9 cellular contexts compared by ENCODE assay signal in the genomic region with DNA sequence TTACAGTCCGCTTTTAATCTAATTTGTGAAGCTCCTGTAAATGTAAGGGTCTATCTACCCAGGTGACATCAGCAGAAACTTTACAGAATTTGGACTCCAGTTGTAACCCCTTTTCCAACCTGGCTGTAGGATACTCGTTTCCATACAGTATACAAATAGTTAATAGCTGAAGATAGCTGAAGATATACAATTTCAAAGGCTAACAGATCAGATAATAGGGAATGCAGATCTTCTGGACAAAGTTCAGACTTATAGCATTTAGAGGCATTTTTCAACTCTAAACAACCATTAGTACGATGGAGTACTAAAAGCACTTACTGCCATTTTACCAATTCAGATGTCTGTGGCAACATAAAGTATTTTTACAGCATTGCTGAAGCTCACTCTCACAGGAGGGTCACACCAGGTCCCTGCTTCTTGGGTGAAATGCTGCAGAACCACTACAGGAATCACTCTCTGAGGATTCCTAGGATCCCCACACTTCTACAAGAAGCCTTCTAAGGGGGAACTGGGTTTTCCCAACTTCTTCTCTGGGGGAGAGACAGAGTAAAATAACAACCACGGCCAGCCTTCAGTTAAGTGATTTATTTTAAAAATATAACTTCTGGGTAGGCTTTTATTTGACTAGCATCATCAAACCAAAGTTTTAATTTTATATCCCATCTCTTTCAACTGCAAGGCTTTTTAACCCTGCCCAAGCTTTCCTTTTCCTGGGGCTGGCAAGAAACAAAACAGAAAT. TPM values are rescaled to one million over a fixed set of nuclear protein-coding genes. Genes with fewer than 3 reads are reported as not detected.
A peak's percentile ranks its signal among the peaks of the same experiment; 100 is the strongest.
DNase-seq lines count a peak whose midpoint lies in the region; ATAC-seq and TF ChIP-seq lines count a peak whose summit lies in the region.
"Had no signal": no experiment of that assay in that cellular context is flagged by ENCODE, and none has a peak within 500 bp of the region (broad histone marks: within the 10 kb centered on the region; RNA-seq: fewer than 3 reads in every experiment).

No MANE protein-coding gene starts in this region.

- H3K9me3 Mint-ChIP-seq in activated CD4-positive, alpha-beta T cell treated with anti-CD3 and anti-CD28 coated beads, Interleukin-2, amount 10 ng/mL, durations not matched to agents 24 days and 14 days = no peaks in the 10 kb centered on the region
- H3K9me3 Mint-ChIP-seq in stimulated activated effector memory CD8-positive, alpha-beta T cell treated with anti-CD3 and anti-CD28 coated beads, Interleukin-12 subunit alpha, Interleukin-12 subunit beta, amount 100 ng/mL, for 72 hours = no peaks in the 10 kb centered on the region

- H3K4me1 ChIP-seq in hepatocyte (ENCODE audit: insufficient read depth) = peaks cover 55% of the 10 kb centered on the region

- ATAC-seq in T-helper 17 cell (no peak), GM19452 (IDR thresholded peaks at IDR 0.05; ENCODE audit: unreplicated experiment) (no peak), HG03135 (IDR thresholded peaks at IDR 0.05; ENCODE audit: unreplicated experiment) (no peak)
- ATAC-seq in stimulated activated effector memory CD8-positive, alpha-beta T cell treated with anti-CD3 and anti-CD28 coated beads, Interleukin-12 subunit alpha, Interleukin-12 subunit beta, amount 100 ng/mL, for 72 hours = no peak

- no peak for TF ChIP-seq CTCF in hepatocyte (IDR thresholded peaks at IDR 0.05; ENCODE audit: poor library complexity)

- peaks cover 75% of the 10 kb centered on the region for H3K79me2 ChIP-seq in hepatocyte

- H3K27me3 ChIP-seq in hepatocyte = no peaks in the 10 kb centered on the region

- H3K36me3 Mint-ChIP-seq in activated CD4-positive, alpha-beta T cell treated with anti-CD3 and anti-CD28 coated beads, Interleukin-2, amount 10 ng/mL, durations not matched to agents 24 days and 14 days (ENCODE audit: low read depth) = peaks cover 36% of the 10 kb centered on the region
- H3K36me3 Mint-ChIP-seq in T-helper 17 cell (ENCODE audit: low read depth) = peaks cover 5% of the 10 kb centered on the region
- H3K36me3 Mint-ChIP-seq in stimulated activated effector memory CD8-positive, alpha-beta T cell treated with anti-CD3 and anti-CD28 coated beads, Interleukin-12 subunit alpha, Interleukin-12 subunit beta, amount 100 ng/mL, for 72 hours = peaks cover 58% of the 10 kb centered on the region

- peak overlapping the region; percentile 46 for H3K27ac ChIP-seq in hepatocyte

- DNase-seq in activated CD4-positive, alpha-beta T cell treated with anti-CD3 and anti-CD28 coated beads, Interleukin-2, amount 10 ng/mL, durations not matched to agents 24 days and 14 days = no peak
- DNase-seq in activated CD4-positive, alpha-beta T cell treated with anti-CD3 and anti-CD28 coated beads, Interleukin-2, amount 50 U/mL, for 4 hours = no peak
- DNase-seq in T-helper 17 cell (no peak), hepatocyte (ENCODE audit: low spot score) (no peak), midbrain (lab: John Stamatoyannopoulos, UW) (no peak)
- DNase-seq in stimulated activated effector memory CD8-positive, alpha-beta T cell treated with anti-CD3 and anti-CD28 coated beads, Interleukin-12 subunit alpha, Interleukin-12 subunit beta, amount 100 ng/mL, for 72 hours (ENCODE audit: low spot score in 2 of 2) = no peak
- DNase-seq: NCI-H774 had no signal

- H3K9me3 ChIP-seq in T-helper 17 cell (ENCODE audit: control insufficient read depth, low read length, poor library complexity, severe bottlenecking) = no peaks in the 10 kb centered on the region
- H3K9me3 ChIP-seq in hepatocyte (ENCODE audit: low read depth) = no peaks in the 10 kb centered on the region

- 29% methylated on average over 4 of the region's 4 CpGs for WGBS in hepatocyte (ENCODE audit: low lambda C conversion rate, missing lambda C conversion rate)

- H3K27me3 Mint-ChIP-seq in activated CD4-positive, alpha-beta T cell treated with anti-CD3 and anti-CD28 coated beads, Interleukin-2, amount 10 ng/mL, durations not matched to agents 24 days and 14 days = no peaks in the 10 kb centered on the region
- H3K27me3 Mint-ChIP-seq in T-helper 17 cell = no peaks in the 10 kb centered on the region

- H3K9me2 ChIP-seq in hepatocyte (replicated peaks; ENCODE audit: insufficient read depth) = no peaks in the 10 kb centered on the region

- peaks cover 64% of the 10 kb centered on the region for H3K4me1 Mint-ChIP-seq in activated CD4-positive, alpha-beta T cell treated with anti-CD3 and anti-CD28 coated beads, Interleukin-2, amount 10 ng/mL, durations not matched to agents 24 days and 14 days
- H3K4me1 Mint-ChIP-seq in T-helper 17 cell = peaks cover 53% of the 10 kb centered on the region
- peaks cover 62% of the 10 kb centered on the region for H3K4me1 Mint-ChIP-seq in stimulated activated effector memory CD8-positive, alpha-beta T cell treated with anti-CD3 and anti-CD28 coated beads, Interleukin-12 subunit alpha, Interleukin-12 subunit beta, amount 100 ng/mL, for 72 hours

- H4K20me1 ChIP-seq in hepatocyte (ENCODE audit: insufficient read depth, poor library complexity, severe bottlenecking) = peaks cover 64% of the 10 kb centered on the region

- H3K4me3 Mint-ChIP-seq in activated CD4-positive, alpha-beta T cell treated with anti-CD3 and anti-CD28 coated beads, Interleukin-2, amount 10 ng/mL, durations not matched to agents 24 days and 14 days = peak overlapping the region; percentile 9
- peak overlapping the region; percentile 19 for H3K4me3 Mint-ChIP-seq in T-helper 17 cell
- H3K4me3 Mint-ChIP-seq in stimulated activated effector memory CD8-positive, alpha-beta T cell treated with anti-CD3 and anti-CD28 coated beads, Interleukin-12 subunit alpha, Interleukin-12 subunit beta, amount 100 ng/mL, for 72 hours = peak overlapping the region; percentile 91

- H3K4me3 ChIP-seq in hepatocyte = peak overlapping the region; percentile 0

- H3K27ac Mint-ChIP-seq in activated CD4-positive, alpha-beta T cell treated with anti-CD3 and anti-CD28 coated beads, Interleukin-2, amount 10 ng/mL, durations not matched to agents 24 days and 14 days = no peak overlapping the region
- peak overlapping the region; percentile 43 for H3K27ac Mint-ChIP-seq in T-helper 17 cell
- no peak overlapping the region for H3K27ac Mint-ChIP-seq in stimulated activated effector memory CD8-positive, alpha-beta T cell treated with anti-CD3 and anti-CD28 coated beads, Interleukin-12 subunit alpha, Interleukin-12 subunit beta, amount 100 ng/mL, for 72 hours

- H3K4me2 ChIP-seq in hepatocyte = peak overlapping the region; percentile 81

- intact Hi-C loops in activated CD4-positive, alpha-beta T cell treated with anti-CD3 and anti-CD28 coated beads, Interleukin-2, amount 10 ng/mL, durations not matched to agents 24 days and 14 days (cut with micrococcal nuclease) = loop anchor here (5.0 kb wide), 1 partner anchor 352 kb away; no protein-coding TSS in a partner anchor

- H2AFZ ChIP-seq in hepatocyte = no peak overlapping the region

- H3K36me3 ChIP-seq in hepatocyte (replicated peaks; ENCODE audit: insufficient read depth, low read depth) = peaks cover 4% of the 10 kb centered on the region

RNA-seq across cellular contexts. Expression of a gene that starts 2.9 kb away (rescaled TPM):
- 35.4 and 37.3 TPM in 2 replicates for total RNA-seq in activated CD4-positive, alpha-beta T cell treated with anti-CD3 and anti-CD28 coated beads, Interleukin-2, amount 10 ng/mL, durations not matched to agents 24 days and 14 days
- 10 to 100 TPM; 41.7 to 48.7 TPM for total RNA-seq in T-helper 17 cell
- 56.0 and 57.3 TPM in 2 replicates for total RNA-seq in hepatocyte
- polyA plus RNA-seq in hepatocyte = 19.1 and 20.9 TPM in 2 replicates

RNA-seq across cellular contexts. Expression of a gene that starts 21.9 kb away (rescaled TPM):
- 510 and 515 TPM in 2 replicates for total RNA-seq in activated CD4-positive, alpha-beta T cell treated with anti-CD3 and anti-CD28 coated beads, Interleukin-2, amount 10 ng/mL, durations not matched to agents 24 days and 14 days
- total RNA-seq in T-helper 17 cell (100 to 1,000 TPM in 1 of 2 donors, 10 to 100 TPM in 1; 94.9 to 107 TPM), hepatocyte (175 and 189 TPM in 2 replicates)
- polyA plus RNA-seq in hepatocyte = 98.3 and 107 TPM in 2 replicates

RNA-seq across cellular contexts. Expression of a gene that starts 29.9 kb away (rescaled TPM):
- total RNA-seq in activated CD4-positive, alpha-beta T cell treated with anti-CD3 and anti-CD28 coated beads, Interleukin-2, amount 10 ng/mL, durations not matched to agents 24 days and 14 days = 0.50 and 0.58 TPM in 2 replicates
- under 1 TPM; 0.21 to 0.82 TPM for total RNA-seq in T-helper 17 cell
- total RNA-seq in hepatocyte = 9.3 and 11.6 TPM in 2 replicates
- 23.3 and 27.4 TPM in 2 replicates for polyA plus RNA-seq in hepatocyte

Comparison
In these comparisons a context has a peak if more than half of its experiments do, and no peak if none do; other contexts are left out.
1. H3K4me3 Mint-ChIP-seq: peak in every context shown above with its lines; median percentile 91 in stimulated activated effector memory CD8-positive, alpha-beta T cell treated with anti-CD3 and anti-CD28 coated beads, Interleukin-12 subunit alpha, Interleukin-12 subunit beta, amount 100 ng/mL, for 72 hours; 19 in T-helper 17 cell; 9 in activated CD4-positive, alpha-beta T cell treated with anti-CD3 and anti-CD28 coated beads, Interleukin-2, amount 10 ng/mL, durations not matched to agents 24 days and 14 days.